ENCODE assay signal across 8 cellular contexts in genomic region chr17:58691701-58692238, GRCh38. TPM values are rescaled to one million over a fixed set of nuclear protein-coding genes. Genes with fewer than 3 reads are reported as not detected.
DNase-seq lines count a peak whose midpoint lies in the region; ATAC-seq and TF ChIP-seq lines count a peak whose summit lies in the region.

Gene TEX14 (minus strand): TSS chr17:58692045. CDS start chr17:58652001, 40,044 bp downstream.

- TF ChIP-seq CTCF in adrenal gland (IDR thresholded peaks at IDR 0.05): no peak
- TF ChIP-seq CTCF in right lobe of liver (IDR thresholded peaks at IDR 0.05): no peak
- no peak for TF ChIP-seq CTCF in tibial nerve (IDR thresholded peaks at IDR 0.05)

- TF ChIP-seq EP300 in tibial nerve (IDR thresholded peaks at IDR 0.05): no peak

- H3K36me3 ChIP-seq in adrenal gland (replicated peaks in 1 of 2): peaks cover 0 to 9% of the 10 kb centered on the region in 2 donors
- peaks cover 0 to 6% (median 0%) of the 10 kb centered on the region in 4 donors for H3K36me3 ChIP-seq in right lobe of liver
- peaks cover 0 to 12% (median 0%) of the 10 kb centered on the region in 3 donors for H3K36me3 ChIP-seq in tibial nerve

- H3K9me3 ChIP-seq in adrenal gland (replicated peaks in 1 of 3): no peaks in the 10 kb centered on the region
- no peaks in the 10 kb centered on the region for H3K9me3 ChIP-seq in right lobe of liver
- H3K9me3 ChIP-seq in tibial nerve: no peaks in the 10 kb centered on the region

- DNase-seq in activated CD8-positive, alpha-beta memory T cell treated with anti-CD3 and anti-CD28 coated beads for 24 hours: peak; percentile 56
- no peak for DNase-seq in activated CD8-positive, alpha-beta memory T cell treated with anti-CD3 and anti-CD28 coated beads, Interleukin-2, amount 50 U/mL, for 4 hours
- DNase-seq in adrenal gland (peak in 2 of 7 donors; percentile 20 to 34), right lobe of liver (no peak), tibial nerve (ENCODE audit: low spot score in 2 of 2) (no peak)
- no peak for DNase-seq in activated CD4-positive, CD25-positive, alpha-beta regulatory T cell treated with anti-CD3 and anti-CD28 coated beads, Interleukin-2, amount 50 U/mL, for 72 hours

- H3K4me3 ChIP-seq in adrenal gland (peak within 1 kb of the TSS in 3 of 4 donors; percentile 17 to 70 (median 68)), right lobe of liver (peak within 1 kb of the TSS; percentile 57 to 83 (median 68)), tibial nerve (peak within 1 kb of the TSS; percentile 49 to 89 (median 69))

- no peak for TF ChIP-seq POLR2A in adrenal gland (IDR thresholded peaks at IDR 0.05)
- no peak for TF ChIP-seq POLR2A in right lobe of liver (IDR thresholded peaks at IDR 0.05)
- TF ChIP-seq POLR2A in tibial nerve (IDR thresholded peaks at IDR 0.05): no peak

- intact Hi-C loops in adrenal gland (cut with DNase I): loop anchor here in 1 of 2 donors (10.0 kb wide), 1 partner anchor 157 kb away; no protein-coding TSS in a partner anchor
- intact Hi-C loops in right lobe of liver (cut with DNase I): no loop called here

- peaks cover 0 to 13% of the 10 kb centered on the region in 2 donors for H3K4me1 ChIP-seq in adrenal gland (replicated peaks in 1 of 2)
- no peaks in the 10 kb centered on the region for H3K4me1 ChIP-seq in right lobe of liver
- peaks cover 0 to 14% (median 7%) of the 10 kb centered on the region in 4 donors for H3K4me1 ChIP-seq in tibial nerve

- 85 to 92% (median 85%) methylated on average over 18 to 19 of the region's 19 CpGs for WGBS in adrenal gland, 4 donors
- WGBS in right lobe of liver (ENCODE audit: insufficient coverage, low coverage, low lambda C conversion rate, missing lambda C conversion rate): 89% methylated on average over 2 of the region's 19 CpGs
- 92 to 93% methylated on average over 18 of the region's 19 CpGs for WGBS in tibial nerve, 2 donors

- H3K27me3 ChIP-seq in adrenal gland: no peaks in the 10 kb centered on the region
- no peaks in the 10 kb centered on the region for H3K27me3 ChIP-seq in right lobe of liver
- H3K27me3 ChIP-seq in tibial nerve: no peaks in the 10 kb centered on the region

- ATAC-seq in right lobe of liver (no peak), HG02970 (IDR thresholded peaks at IDR 0.05; ENCODE audit: low FRiP score, unreplicated experiment) (no peak), GM19452 (IDR thresholded peaks at IDR 0.05; ENCODE audit: unreplicated experiment) (no peak)

- H3K27ac ChIP-seq in adrenal gland: peak within 1 kb of the TSS in 4 of 5 donors; percentile 72 to 82 (median 78)
- H3K27ac ChIP-seq in right lobe of liver: peak within 1 kb of the TSS; percentile 13 to 49 (median 39)
- peak within 1 kb of the TSS; percentile 64 to 94 (median 86) for H3K27ac ChIP-seq in tibial nerve

RNA-seq across cellular contexts. Expression of gene TEX14, which starts in this region (rescaled TPM):
- under 1 TPM in 7 of 8 donors, not detected in 1; 0.10 to 0.69 (median 0.21) TPM for total RNA-seq in adrenal gland
- polyA plus RNA-seq in adrenal gland: under 1 TPM; 0.24 to 0.97 (median 0.81) TPM
- under 1 TPM in 3 of 6 experiments, not detected in 3; 0.04 to 0.12 (median 0.09) TPM for total RNA-seq in right lobe of liver
- total RNA-seq in tibial nerve: under 1 TPM in 2 of 4 donors, not detected in 2; under 0.01 to 0.21 TPM
